ENCODE assay signal across 8 cellular contexts in genomic region chr18:713135-713490, GRCh38.
DNase-seq lines count a peak whose midpoint lies in the region; FAIRE-seq and TF ChIP-seq lines count a peak whose summit lies in the region.

No MANE protein-coding gene starts in this region.

- H3K27me3 ChIP-seq in MM.1S (replicated peaks; ENCODE audit: insufficient read depth, low read length) (no peaks in the 10 kb centered on the region), mucosa of stomach (ENCODE audit: control insufficient read depth, insufficient read depth, low read length) (no peaks in the 10 kb centered on the region)

- H3F3A ChIP-seq in MM.1S (ENCODE audit: insufficient read depth, low read length) = no peaks in the 10 kb centered on the region

- peaks cover 16% of the 10 kb centered on the region for H3K79me2 ChIP-seq in MM.1S (ENCODE audit: low read length)

- H3K4me3 ChIP-seq in MM.1S (ENCODE audit: low read length) = peak overlapping the region; percentile 63
- H3K4me3 ChIP-seq in coronary artery = peak overlapping the region; percentile 84
- peak overlapping the region; percentile 32 for H3K4me3 ChIP-seq in mucosa of stomach (ENCODE audit: low read length)

- no peaks in the 10 kb centered on the region for H3K9me3 ChIP-seq in MM.1S (replicated peaks; ENCODE audit: insufficient read depth, low read length)
- H3K9me3 ChIP-seq in mucosa of stomach (ENCODE audit: control insufficient read depth, low read length) = no peaks in the 10 kb centered on the region

- DNase-seq in MM.1S = no peak
- DNase-seq in coronary artery (ENCODE audit: low spot score) = no peak
- DNase-seq in NCI-H2081 treated with DMSO at 0.1 percent for 48 hours (lab: John Stamatoyannopoulos, UW) = no peak
- DNase-seq in HTR-8/SVneo (ENCODE audit: insufficient read length, low spot score) = no peak
- DNase-seq in SKM-1 (lab: John Stamatoyannopoulos, UW; ENCODE audit: unreplicated experiment) = no peak
- DNase-seq in D341Med (ENCODE audit: low spot score) = no peak

- H3K9ac ChIP-seq in MM.1S (ENCODE audit: low read length) (no peak overlapping the region), mucosa of stomach (ENCODE audit: low read length) (peak overlapping the region; percentile 71)

- H3K36me3 ChIP-seq in MM.1S (replicated peaks; ENCODE audit: insufficient read depth, low read length) (no peaks in the 10 kb centered on the region), mucosa of stomach (ENCODE audit: control insufficient read depth, insufficient read depth, low read length) (no peaks in the 10 kb centered on the region)

- TF ChIP-seq CTCF in 22Rv1 (IDR thresholded peaks at IDR 0.05) (no peak), MM.1S (IDR thresholded peaks at IDR 0.05; ENCODE audit: low read length) (no peak), coronary artery (IDR thresholded peaks at IDR 0.05) (no peak)

- H3K4me1 ChIP-seq in MM.1S (ENCODE audit: low read length) (no peaks in the 10 kb centered on the region), mucosa of stomach (ENCODE audit: control insufficient read depth, insufficient read depth, low read length) (peaks cover 4% of the 10 kb centered on the region)

- H3K4me2 ChIP-seq in MM.1S (ENCODE audit: low read depth, low read length) = peak overlapping the region; percentile 74; the same call in 1 of the 2 replicates

- FAIRE-seq in HTR-8/SVneo (lab: Jason Lieb, UNC) = no peak

- H3K27ac ChIP-seq in 22Rv1 (peak overlapping the region; percentile 88), MM.1S (ENCODE audit: low read length) (no peak overlapping the region), coronary artery (peak overlapping the region; percentile 75 to 85)

- H2AFZ ChIP-seq in MM.1S (ENCODE audit: low read length) = peak overlapping the region; percentile 77

- no peaks in the 10 kb centered on the region for H4K20me1 ChIP-seq in MM.1S (ENCODE audit: insufficient read depth, low read length)

- no peaks in the 10 kb centered on the region for H3K9me2 ChIP-seq in MM.1S (replicated peaks; ENCODE audit: insufficient read depth, low read length)

Comparison
In these comparisons a context has a peak if more than half of its experiments do, and no peak if none do; other contexts are left out.
1. H3K4me3 ChIP-seq: peak in every context shown above with its lines; median percentile 84 in coronary artery; 63 in MM.1S; 32 in mucosa of stomach.